1 cellular context compared by ENCODE assay signal in the genomic region with DNA sequence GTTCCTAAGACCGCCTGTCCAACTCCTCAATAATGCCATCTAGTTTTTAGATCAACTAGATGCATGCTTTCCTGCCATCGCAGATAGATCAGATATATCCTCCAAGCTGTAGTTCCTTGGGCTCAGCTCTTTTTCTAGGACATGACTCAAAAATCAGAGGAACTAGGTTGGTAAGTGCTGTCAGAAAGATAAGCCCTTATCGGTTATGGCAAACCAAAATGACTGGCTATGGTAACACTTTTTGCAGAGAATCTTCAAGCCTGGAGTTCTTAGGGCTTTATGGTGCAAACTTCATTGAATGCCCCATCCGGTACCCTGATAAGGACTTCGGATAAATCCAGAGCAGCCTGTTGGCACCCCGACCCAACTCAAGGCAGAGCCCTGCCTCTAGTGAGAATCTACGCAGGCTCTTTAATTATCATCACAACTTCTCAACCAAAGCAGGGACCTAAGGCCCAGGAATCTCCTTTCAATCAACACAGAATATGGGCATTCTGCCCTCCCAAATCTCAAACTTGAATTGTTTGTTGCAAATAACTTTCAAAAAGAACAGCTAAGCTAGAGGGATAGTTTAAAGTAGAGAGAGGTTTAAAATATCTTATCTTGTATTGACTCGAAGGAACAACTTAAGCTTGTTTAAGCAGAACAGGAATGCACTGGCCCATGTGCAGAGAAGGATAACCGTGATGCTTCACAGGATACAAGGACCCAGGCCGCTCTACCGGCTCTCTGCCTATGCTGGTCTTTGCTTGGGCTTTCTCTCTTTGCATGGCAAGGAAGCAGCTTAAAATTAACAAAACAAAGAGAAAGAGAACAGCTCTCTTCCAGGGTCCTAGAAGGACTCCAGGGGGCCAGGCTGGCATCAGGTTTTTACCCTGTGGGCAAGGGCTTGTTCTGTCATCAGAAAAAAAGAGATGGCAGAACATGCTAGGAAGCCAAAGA.
A peak's percentile ranks its signal among the peaks of the same experiment; 100 is the strongest.
TF ChIP-seq lines count a peak whose summit lies in the region.

No MANE protein-coding gene starts in this region.

TF ChIP-seq in K562, 482 proteins besides CTCF, POLR2A, EP300 and RAD21:
- TF ChIP-seq CBFA2T3 (IDR thresholded peaks at IDR 0.05), result peak; percentile 35
- 0 out of 4 replicates have a peak, but pooled peaks of 1 of the 2 experiments have one; percentile 40 for TF ChIP-seq RCOR1 (IDR thresholded peaks at IDR 0.05; ENCODE audit: borderline replicate concordance in 1 of 2, low read depth in 2 of 2, low read length in 2 of 2)
- TF ChIP-seq FOSL1 (tag; conservative IDR thresholded peaks at IDR 0.05), result peak; percentile 51
- TF ChIP-seq, protein P1, sequence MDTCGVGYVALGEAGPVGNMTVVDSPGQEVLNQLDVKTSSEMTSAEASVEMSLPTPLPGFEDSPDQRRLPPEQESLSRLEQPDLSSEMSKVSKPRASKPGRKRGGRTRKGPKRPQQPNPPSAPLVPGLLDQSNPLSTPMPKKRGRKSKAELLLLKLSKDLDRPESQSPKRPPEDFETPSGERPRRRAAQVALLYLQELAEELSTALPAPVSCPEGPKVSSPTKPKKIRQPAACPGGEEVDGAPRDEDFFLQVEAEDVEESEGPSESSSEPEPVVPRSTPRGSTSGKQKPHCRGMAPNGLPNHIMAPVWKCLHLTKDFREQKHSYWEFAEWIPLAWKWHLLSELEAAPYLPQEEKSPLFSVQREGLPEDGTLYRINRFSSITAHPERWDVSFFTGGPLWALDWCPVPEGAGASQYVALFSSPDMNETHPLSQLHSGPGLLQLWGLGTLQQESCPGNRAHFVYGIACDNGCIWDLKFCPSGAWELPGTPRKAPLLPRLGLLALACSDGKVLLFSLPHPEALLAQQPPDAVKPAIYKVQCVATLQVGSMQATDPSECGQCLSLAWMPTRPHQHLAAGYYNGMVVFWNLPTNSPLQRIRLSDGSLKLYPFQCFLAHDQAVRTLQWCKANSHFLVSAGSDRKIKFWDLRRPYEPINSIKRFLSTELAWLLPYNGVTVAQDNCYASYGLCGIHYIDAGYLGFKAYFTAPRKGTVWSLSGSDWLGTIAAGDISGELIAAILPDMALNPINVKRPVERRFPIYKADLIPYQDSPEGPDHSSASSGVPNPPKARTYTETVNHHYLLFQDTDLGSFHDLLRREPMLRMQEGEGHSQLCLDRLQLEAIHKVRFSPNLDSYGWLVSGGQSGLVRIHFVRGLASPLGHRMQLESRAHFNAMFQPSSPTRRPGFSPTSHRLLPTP (IDR thresholded peaks at IDR 0.05; ENCODE audit: borderline replicate concordance, extremely low read depth, insufficient read length), result no peak
